In genomic region chr5:173480896-173481295, GRCh38 we compare ENCODE assay signal across 15 cellular contexts.
A peak's percentile ranks its signal among the peaks of the same experiment; 100 is the strongest.
DNase-seq lines count a peak whose midpoint lies in the region; ATAC-seq and TF ChIP-seq lines count a peak whose summit lies in the region.
"Had no signal": no experiment of that assay in that cellular context is flagged by ENCODE, and none has a peak within 500 bp of the region (broad histone marks: within the 10 kb centered on the region; RNA-seq: fewer than 3 reads in every experiment).

No MANE protein-coding gene starts in this region.

- H3K27me3 Mint-ChIP-seq in chondrocyte (ENCODE audit: low read depth) (no peaks in the 10 kb centered on the region), osteocyte (ENCODE audit: unreplicated experiment) (no peaks in the 10 kb centered on the region)

- intact Hi-C loops in vagina (cut with DNase I), result no loop called here

- ATAC-seq in HG03196 (IDR thresholded peaks at IDR 0.05; ENCODE audit: unreplicated experiment), result no peak

- H3K9me3 Mint-ChIP-seq in chondrocyte (ENCODE audit: low read depth), result peaks cover 5% of the 10 kb centered on the region
- no peaks in the 10 kb centered on the region for H3K9me3 Mint-ChIP-seq in osteocyte (ENCODE audit: unreplicated experiment)

- H3K27ac Mint-ChIP-seq in chondrocyte (ENCODE audit: unreplicated experiment) (peak overlapping the region; percentile 99), osteocyte (ENCODE audit: unreplicated experiment) (peak overlapping the region; percentile 44)
- H3K27ac Mint-ChIP-seq: CD8-positive, alpha-beta memory T cell had no signal

- H3K4me1 Mint-ChIP-seq in chondrocyte (ENCODE audit: low read depth) (peaks cover 75% of the 10 kb centered on the region), osteocyte (ENCODE audit: unreplicated experiment) (peaks cover 55% of the 10 kb centered on the region)
- H3K4me1 Mint-ChIP-seq: CD8-positive, alpha-beta memory T cell had no signal

- H3K4me3 ChIP-seq in vagina, result no peak overlapping the region
- H3K4me3 ChIP-seq: BLaER1, GM23248 had no signal

- H3K36me3 Mint-ChIP-seq in chondrocyte (ENCODE audit: low read depth), result peaks cover 1% of the 10 kb centered on the region
- H3K36me3 Mint-ChIP-seq in osteocyte (ENCODE audit: unreplicated experiment), result no peaks in the 10 kb centered on the region

- no peaks in the 10 kb centered on the region for H3K4me1 ChIP-seq in vagina
- H3K4me1 ChIP-seq: Caco-2 had no signal

- TF ChIP-seq CTCF in chondrocyte (IDR thresholded peaks at IDR 0.05) (no peak), osteocyte (IDR thresholded peaks at IDR 0.05) (no peak), vagina (IDR thresholded peaks at IDR 0.05) (no peak)

- no peaks in the 10 kb centered on the region for H3K36me3 ChIP-seq in vagina
- H3K36me3 ChIP-seq: BLaER1 had no signal

- no peak for TF ChIP-seq POLR2A in vagina (IDR thresholded peaks at IDR 0.05)

- H3K27ac ChIP-seq in vagina, result no peak overlapping the region
- H3K27ac ChIP-seq: BLaER1, GM23248 had no signal

- no peaks in the 10 kb centered on the region for H3K9me3 ChIP-seq in vagina
- H3K9me3 ChIP-seq: BLaER1 had no signal

- H3K4me3 Mint-ChIP-seq in chondrocyte (ENCODE audit: unreplicated experiment) (no peak overlapping the region), osteocyte (ENCODE audit: unreplicated experiment) (no peak overlapping the region)
- H3K4me3 Mint-ChIP-seq: CD8-positive, alpha-beta memory T cell had no signal

- DNase-seq in EH (ENCODE audit: low read depth) (peak; percentile 64), M059J (ENCODE audit: low read depth) (peak; percentile 93), chondrocyte (ENCODE audit: low spot score) (no peak), osteocyte (ENCODE audit: extremely low spot score, unreplicated experiment) (no peak), vagina (ENCODE audit: extremely low spot score in 2 of 2) (no peak), DMS114 treated with DMSO at 0.1 percent for 48 hours (lab: John Stamatoyannopoulos, UW; ENCODE audit: unreplicated experiment) (no peak)
- DNase-seq: 8988T; AML-193; Caco-2; CD8-positive, alpha-beta memory T cell; GDM1; GM23248; H7 had no signal

- H3K27me3 ChIP-seq in vagina, result no peaks in the 10 kb centered on the region
- H3K27me3 ChIP-seq: BLaER1 had no signal

Comparison
In these comparisons a context has a peak if more than half of its experiments do, and no peak if none do; other contexts are left out.
1. DNase-seq: peak in EH (single experiment) and M059J (single experiment); none in chondrocyte (single experiment), osteocyte (single experiment), vagina (0 of 2) and DMS114 treated with DMSO at 0.1 percent for 48 hours (single experiment).